Comparison of ENCODE assay signal across 20 cellular contexts in the genomic region with DNA sequence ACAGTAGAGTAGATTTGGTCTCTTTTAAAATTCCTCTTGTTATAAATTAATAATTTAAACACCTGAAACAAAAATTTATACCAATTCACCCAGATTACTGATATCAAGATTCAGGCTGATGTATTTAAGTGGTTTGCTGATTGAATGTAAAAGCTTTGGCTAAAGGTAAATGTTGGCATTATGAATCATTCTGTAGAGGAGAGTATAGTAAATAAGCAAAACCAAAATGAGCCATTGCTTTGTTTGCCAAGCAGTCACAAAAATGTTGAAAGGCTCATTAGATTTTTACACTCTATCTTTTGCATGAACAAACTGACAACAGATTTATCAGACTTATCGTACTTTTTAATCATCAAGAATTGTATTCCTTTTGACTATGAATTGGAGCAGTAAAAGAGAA.
DNase-seq lines count a peak whose midpoint lies in the region; ATAC-seq, FAIRE-seq and TF ChIP-seq lines count a peak whose summit lies in the region.
"Had no signal": no experiment of that assay in that cellular context is flagged by ENCODE, and none has a peak within 500 bp of the region (broad histone marks: within the 10 kb centered on the region; RNA-seq: fewer than 3 reads in every experiment).

No MANE protein-coding gene starts in this region.

- BruUV-seq in PC-3 (replicated peaks; lab: Mats Ljungman, UMichigan) = no TSS peak

- no peaks in the 10 kb centered on the region for H3K9me2 ChIP-seq in PC-3 (replicated peaks; ENCODE audit: low read length)

- peak; percentile 49 for FAIRE-seq in small intestine (lab: Jason Lieb, UNC)
- FAIRE-seq: A549, D721Med, G401.6, GM12891, GM19239 had no signal

- H3K9ac ChIP-seq in PC-3 (ENCODE audit: low read length) = no peak overlapping the region
- H3K9ac ChIP-seq: BLaER1 treated with 17β-estradiol and CSF1 and Interleukin-3, amounts not matched to agents 10 nM and 100 nM had no signal

- H3K27me3 ChIP-seq in PC-3 (ENCODE audit: low read length) (no peaks in the 10 kb centered on the region), small intestine (ENCODE audit: control insufficient read depth in 2 of 2, insufficient read depth in 2 of 2, low read length in 2 of 2) (no peaks in the 10 kb centered on the region)
- H3K27me3 ChIP-seq: BLaER1 treated with 17β-estradiol and CSF1 and Interleukin-3, amounts not matched to agents 10 nM and 100 nM had no signal

- TF ChIP-seq CTCF in PC-3 (conservative IDR thresholded peaks at IDR 0.05; ENCODE audit: low read depth, low read length) = no peak
- TF ChIP-seq CTCF in RWPE1 (conservative IDR thresholded peaks at IDR 0.05; ENCODE audit: low read depth) = no peak

- no peaks in the 10 kb centered on the region for H4K20me1 ChIP-seq in PC-3 (ENCODE audit: low read length)
- H4K20me1 ChIP-seq: BLaER1 treated with 17β-estradiol and CSF1 and Interleukin-3, amounts not matched to agents 10 nM and 100 nM had no signal

- peak; percentile 50 for DNase-seq in DMS53 (lab: John Stamatoyannopoulos, UW)
- DNase-seq in PC-3 = peak; percentile 61
- DNase-seq in small intestine = no peak
- DNase-seq in RWPE1 (ENCODE audit: low spot score) = no peak
- DNase-seq: AML-193; Caco-2; Calu3; CD4-positive, alpha-beta T cell; CD8-positive, alpha-beta T cell; DMS79 treated with DMSO at 0.1 percent for 48 hours; GF-D8 had no signal

- CTCF ChIA-PET in PC-3 (lab: Charles Lee) (no interaction called here), RWPE1 (lab: Yijun Ruan, JAX) (interaction anchor here (0.7 kb wide), 1 partner anchor 296 kb away, joined by 3 read pairs; no protein-coding TSS in a partner anchor)

- 52 to 70% (median 53%) methylated on average over 1 of the region's 1 CpG for WGBS in small intestine, 3 donors

- H3K4me1 ChIP-seq in PC-3 (ENCODE audit: insufficient read depth, low read length) = peaks cover 6% of the 10 kb centered on the region; the same call in 1 of the 2 replicates
- no peaks in the 10 kb centered on the region for H3K4me1 ChIP-seq in small intestine (ENCODE audit: control insufficient read depth in 2 of 2, insufficient read depth in 1 of 2, low read depth in 1 of 2, low read length in 1 of 2)
- H3K4me1 ChIP-seq: A549; BLaER1 treated with 17β-estradiol and CSF1 and Interleukin-3, amounts not matched to agents 10 nM and 100 nM; Caco-2 had no signal

- no peaks in the 10 kb centered on the region for H3K79me2 ChIP-seq in PC-3 (ENCODE audit: low read length)

- peak; percentile 90 for ATAC-seq in PC-3
- ATAC-seq in GM21381 (IDR thresholded peaks at IDR 0.05; ENCODE audit: unreplicated experiment) = no peak
- ATAC-seq: A549; CD8-positive, alpha-beta T cell had no signal

- H2AFZ ChIP-seq in PC-3 (ENCODE audit: low read length) = no peak overlapping the region

- no peaks in the 10 kb centered on the region for H3K9me3 ChIP-seq in PC-3 (ENCODE audit: low read length)
- no peaks in the 10 kb centered on the region for H3K9me3 ChIP-seq in small intestine (ENCODE audit: control insufficient read depth, low read depth)
- H3K9me3 ChIP-seq: A549; BLaER1 treated with 17β-estradiol and CSF1 and Interleukin-3, amounts not matched to agents 10 nM and 100 nM; Caco-2 had no signal

- H3K27ac ChIP-seq in PC-3 (ENCODE audit: low read length) (no peak overlapping the region), small intestine (ENCODE audit: low read depth in 1 of 2, low read length in 1 of 2) (no peak overlapping the region), RWPE1 (no peak overlapping the region)
- H3K27ac ChIP-seq: 22Rv1; A549; BLaER1 treated with 17β-estradiol and CSF1 and Interleukin-3, amounts not matched to agents 10 nM and 100 nM; C4-2B had no signal

- intact Hi-C loops in PC-3 (cut with micrococcal nuclease) = no loop called here

- H3K4me2 ChIP-seq in PC-3 (ENCODE audit: low read length) = no peak overlapping the region
- H3K4me2 ChIP-seq: A549; BLaER1 treated with 17β-estradiol and CSF1 and Interleukin-3, amounts not matched to agents 10 nM and 100 nM had no signal

- no peaks in the 10 kb centered on the region for H3K36me3 ChIP-seq in PC-3 (ENCODE audit: low read depth, low read length)
- no peaks in the 10 kb centered on the region for H3K36me3 ChIP-seq in small intestine (ENCODE audit: control insufficient read depth in 2 of 2, insufficient read depth in 2 of 2, low read length in 2 of 2)
- H3K36me3 ChIP-seq: BLaER1 treated with 17β-estradiol and CSF1 and Interleukin-3, amounts not matched to agents 10 nM and 100 nM had no signal

- H3K4me3 ChIP-seq in PC-3 (ENCODE audit: low read length) (no peak overlapping the region), small intestine (ENCODE audit: low read depth in 1 of 2, low read length in 2 of 2) (no peak overlapping the region)
- H3K4me3 ChIP-seq: A549; BLaER1 treated with 17β-estradiol and CSF1 and Interleukin-3, amounts not matched to agents 10 nM and 100 nM had no signal

- POLR2A ChIA-PET in PC-3 (lab: Charles Lee; ENCODE audit: unreplicated experiment) (no interaction called here), RWPE1 (lab: Yijun Ruan, JAX; ENCODE audit: low non-redundant PET) (no interaction called here)

- H3F3A ChIP-seq in PC-3 (ENCODE audit: low read length, unreplicated experiment) = no peaks in the 10 kb centered on the region

Comparison
In these comparisons a context has a peak if more than half of its experiments do, and no peak if none do; other contexts are left out.
1. DNase-seq: peak in DMS53 (single experiment) and PC-3 (single experiment); none in small intestine (single experiment) and RWPE1 (single experiment).